Comparison of ENCODE assay signal across 8 cellular contexts in the genomic region with DNA sequence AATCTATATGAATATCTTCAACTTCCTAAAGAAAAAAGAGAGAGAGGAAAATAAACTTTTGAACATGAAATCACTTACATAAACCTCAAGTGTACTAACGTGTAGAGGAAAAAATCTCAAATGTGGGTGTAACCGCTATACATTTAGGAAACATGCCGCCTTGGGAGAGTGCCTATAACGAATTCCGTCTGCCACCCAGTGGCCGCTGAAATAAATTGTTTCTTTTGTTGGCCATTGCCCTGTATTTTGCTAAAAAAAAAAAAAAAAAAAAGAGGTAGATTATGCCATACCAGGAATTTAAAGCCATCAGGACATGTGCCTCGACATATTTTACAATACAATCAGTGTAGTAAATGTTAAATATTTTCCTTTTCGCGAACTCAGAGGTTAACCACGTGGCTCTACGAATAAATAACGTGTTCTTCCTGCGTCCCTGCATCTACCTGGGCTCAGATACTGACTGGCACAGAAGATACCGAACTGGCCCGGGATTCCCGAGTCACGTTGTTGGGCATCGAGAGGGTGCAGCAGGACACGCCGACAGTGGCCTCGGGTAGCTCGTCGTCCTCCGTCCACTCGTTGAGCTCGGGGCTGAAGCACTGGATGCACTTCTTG. TPM values are rescaled to one million over a fixed set of nuclear protein-coding genes. Genes with fewer than 3 reads are reported as not detected.
DNase-seq lines count a peak whose midpoint lies in the region; ATAC-seq and TF ChIP-seq lines count a peak whose summit lies in the region.

No MANE protein-coding gene starts in this region.

- H3K27me3 ChIP-seq in BE2C: peaks cover 11% of the 10 kb centered on the region
- H3K27me3 ChIP-seq in HUES6 (ENCODE audit: control insufficient read depth, insufficient read depth, low read length): peaks cover 23% of the 10 kb centered on the region

- peak overlapping the region; percentile 96 for H3K4me3 Mint-ChIP-seq in natural killer cell

- peak overlapping the region; percentile 71 for H3K4me2 ChIP-seq in OCI-LY7 (ENCODE audit: low read length)

- no peaks in the 10 kb centered on the region for H3K9me2 ChIP-seq in OCI-LY7 (ENCODE audit: insufficient read depth, low read length)

- CTCF ChIA-PET in OCI-LY7 (lab: Charles Lee; ENCODE audit: unreplicated experiment): interaction anchor here (1.0 kb wide), 1 partner anchor 155 kb away, joined by 3 read pairs; no protein-coding TSS in a partner anchor

- no peaks in the 10 kb centered on the region for H3K36me3 ChIP-seq in BE2C
- H3K36me3 ChIP-seq in HUES6 (ENCODE audit: control insufficient read depth, insufficient read depth, low read length): no peaks in the 10 kb centered on the region
- no peaks in the 10 kb centered on the region for H3K36me3 ChIP-seq in OCI-LY7 (ENCODE audit: insufficient read depth, low read length)

- H4K20me1 ChIP-seq in OCI-LY7 (ENCODE audit: insufficient read depth, low read length): no peaks in the 10 kb centered on the region

- no peaks in the 10 kb centered on the region for H3K79me2 ChIP-seq in OCI-LY7 (ENCODE audit: insufficient read depth, low read depth, low read length)

- H3K27ac ChIP-seq in HUES6 (ENCODE audit: low read depth, low read length) (no peak overlapping the region), OCI-LY7 (ENCODE audit: low read depth, low read length, poor library complexity, severe bottlenecking) (no peak overlapping the region)

- H3K9me3 Mint-ChIP-seq in natural killer cell: no peaks in the 10 kb centered on the region

- H3K27me3 Mint-ChIP-seq in natural killer cell (ENCODE audit: low read depth in 2 of 2): peaks cover 0 to 3% of the 10 kb centered on the region in 2 donors

- H3K9me3 ChIP-seq in BE2C: peaks cover 3% of the 10 kb centered on the region; the same call in 1 of the 2 replicates
- H3K9me3 ChIP-seq in HUES6 (ENCODE audit: control insufficient read depth, insufficient read depth, low read depth, low read length): no peaks in the 10 kb centered on the region
- H3K9me3 ChIP-seq in OCI-LY7 (ENCODE audit: low read length): no peaks in the 10 kb centered on the region

- peak overlapping the region; percentile 82 for H2AFZ ChIP-seq in OCI-LY7 (ENCODE audit: low read length)

- intact Hi-C loops in OCI-LY7 (cut with micrococcal nuclease; ENCODE audit: unreplicated experiment) (loop anchor here (1.0 to 10.0 kb wide), 3 partner anchors 107 to 486 kb away; no protein-coding TSS in a partner anchor), natural killer cell (cut with micrococcal nuclease) (loop anchor here (1.0 to 5.0 kb wide), 5 partner anchors 76 to 479 kb away; a partner anchor contains a TSS)

- TF ChIP-seq CTCF in BE2C (IDR thresholded peaks at IDR 0.05; ENCODE audit: low read depth, low read length): peak; percentile 55
- peak; percentile 82 for TF ChIP-seq CTCF in OCI-LY7 (conservative IDR thresholded peaks at IDR 0.05; ENCODE audit: low read length)
- peak; percentile 69 for TF ChIP-seq CTCF in natural killer cell (IDR thresholded peaks at IDR 0.05)

- peak overlapping the region; percentile 66 for H3K4me3 ChIP-seq in BE2C (ENCODE audit: low read depth, low read length)
- peak overlapping the region; percentile 73 for H3K4me3 ChIP-seq in HUES6 (ENCODE audit: low read depth, low read length)
- H3K4me3 ChIP-seq in OCI-LY7 (ENCODE audit: low read depth, low read length, poor library complexity, severe bottlenecking): peak overlapping the region; percentile 50

- peak overlapping the region; percentile 85 to 93 for H3K27ac Mint-ChIP-seq in natural killer cell

- H3K4me1 ChIP-seq in BE2C (no peaks in the 10 kb centered on the region), HUES6 (ENCODE audit: control insufficient read depth, insufficient read depth, low read length) (no peaks in the 10 kb centered on the region), OCI-LY7 (ENCODE audit: insufficient read depth, low read length, poor library complexity, severe bottlenecking) (peaks cover 14% of the 10 kb centered on the region)

- POLR2A ChIA-PET in OCI-LY7 (lab: Charles Lee): interaction anchor here (0.6 kb wide), 1 partner anchor 920 kb away, joined by 3 read pairs; no protein-coding TSS in a partner anchor

- H3K36me3 Mint-ChIP-seq in natural killer cell: no peaks in the 10 kb centered on the region

- ATAC-seq in GM19395 (IDR thresholded peaks at IDR 0.05; ENCODE audit: unreplicated experiment) (peak; percentile 49), natural killer cell (peak; percentile 34 to 55 (median 43))
- ATAC-seq in stimulated activated naive CD8-positive, alpha-beta T cell treated with anti-CD3 and anti-CD28 coated beads, Interleukin-15, Interleukin-2, amounts not matched to agents 100 U/mL and 50 U/mL, for 24 hours: peak; percentile 38

- DNase-seq in BE2C (peak; percentile 68), OCI-LY7 (ENCODE audit: low spot score) (peak; percentile 72), fibroblast of gingiva (ENCODE audit: low read depth) (peak; percentile 71), natural killer cell (peak; percentile 55)
- peak; percentile 59 for DNase-seq in activated T-cell treated with anti-CD3 and anti-CD28 coated beads, Interleukin-2, amount 50 U/mL, for 1 hour
- peak; percentile 68 for DNase-seq in stimulated activated naive CD8-positive, alpha-beta T cell treated with anti-CD3 and anti-CD28 coated beads, Interleukin-15, Interleukin-2, amounts not matched to agents 100 U/mL and 50 U/mL, for 24 hours

- BruUV-seq in OCI-LY7 (replicated peaks; lab: Mats Ljungman, UMichigan): no TSS peak

- H3K4me1 Mint-ChIP-seq in natural killer cell: peaks cover 38 to 42% of the 10 kb centered on the region in 2 donors

- H3K9ac ChIP-seq in HUES6 (ENCODE audit: low read length): peak overlapping the region; percentile 67

RNA-seq across cellular contexts. Expression of a gene that starts 14.3 kb away (rescaled TPM):
- polyA plus RNA-seq in BE2C (2012; ENCODE audit: insufficient read depth, insufficient read length, low read depth): 0.29 TPM
- total RNA-seq in OCI-LY7 (2014; rRNA removed; shearing (Covaris generic)): not detected in 2 replicates
- not detected in 2 replicates for total RNA-seq in OCI-LY7 (2022)
- under 1 TPM; 0.05 to 0.11 (median 0.09) TPM for total RNA-seq in natural killer cell
